In the genomic region with DNA sequence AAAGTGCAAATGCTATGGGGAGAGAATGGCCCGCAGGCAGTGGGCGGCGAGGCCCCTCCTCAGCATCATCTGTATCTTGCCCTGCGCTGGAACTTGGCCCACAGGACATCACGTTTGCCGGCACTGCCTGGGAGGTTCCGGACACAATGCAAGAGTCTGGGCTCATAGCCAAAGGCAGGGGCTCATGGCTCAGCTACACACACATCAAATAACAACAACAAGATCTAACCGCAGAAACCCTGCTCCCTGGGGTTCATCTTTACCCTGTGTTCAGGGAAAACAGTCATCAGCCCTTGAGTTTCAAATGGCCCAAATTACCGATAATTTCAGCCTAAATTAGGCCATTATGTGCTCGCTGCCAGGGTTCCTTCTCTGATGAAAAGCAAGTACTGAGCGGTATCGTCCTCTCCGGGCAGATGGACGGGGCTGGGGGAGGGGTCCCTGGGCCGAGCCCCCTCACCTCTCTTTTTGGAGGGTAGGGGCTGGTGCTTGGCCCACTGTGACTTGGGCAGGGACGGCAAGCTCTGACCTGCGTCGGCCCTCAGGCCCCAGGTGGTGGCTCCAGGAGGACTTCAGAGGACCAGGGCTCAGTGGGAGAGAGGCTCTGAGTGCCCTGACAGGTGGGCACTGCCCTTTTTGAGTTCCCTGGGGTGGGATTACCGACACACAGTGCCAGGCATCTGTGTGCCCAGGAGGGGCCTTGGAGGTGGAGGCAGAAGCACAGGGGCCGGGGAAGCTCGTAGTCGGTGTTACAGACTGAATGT, we compare ENCODE assay signal across 9 cellular contexts. TPM values are rescaled to one million over a fixed set of nuclear protein-coding genes. Genes with fewer than 3 reads are reported as not detected.
DNase-seq lines count a peak whose midpoint lies in the region; ATAC-seq and FAIRE-seq lines count a peak whose summit lies in the region.
"Had no signal": no experiment of that assay in that cellular context is flagged by ENCODE, and none has a peak within 500 bp of the region (broad histone marks: within the 10 kb centered on the region; RNA-seq: fewer than 3 reads in every experiment).

No MANE protein-coding gene starts in this region.

- H3K36me3 ChIP-seq in SK-N-MC (ENCODE audit: insufficient read depth, low read length): no peaks in the 10 kb centered on the region

- no peak overlapping the region for H3K4me3 Mint-ChIP-seq in activated T-helper 1 cell treated with anti-CD3 and anti-CD28 coated beads, Interleukin-12 subunit alpha, Interleukin-12 subunit beta, Interleukin-2, Interleukin-4 antibody, amounts not matched to agents 30 ng/mL and 10 ng/mL and 1 ng/mL, durations not matched to agents 14 hours and 24 hours and 36 hours
- H3K4me3 Mint-ChIP-seq: IgD-negative memory B cell had no signal

- no peak overlapping the region for H3K27ac ChIP-seq in SK-N-MC

- ATAC-seq in Right ventricle myocardium superior (ENCODE audit: poor library complexity) (peak; percentile 83), HG02852 (IDR thresholded peaks at IDR 0.05; ENCODE audit: unreplicated experiment) (no peak)

- H3K27ac Mint-ChIP-seq in activated T-helper 1 cell treated with anti-CD3 and anti-CD28 coated beads, Interleukin-12 subunit alpha, Interleukin-12 subunit beta, Interleukin-2, Interleukin-4 antibody, amounts not matched to agents 30 ng/mL and 10 ng/mL and 1 ng/mL, durations not matched to agents 14 hours and 24 hours and 36 hours: no peak overlapping the region
- H3K27ac Mint-ChIP-seq: IgD-negative memory B cell had no signal

- no peaks in the 10 kb centered on the region for H3K4me1 Mint-ChIP-seq in activated T-helper 1 cell treated with anti-CD3 and anti-CD28 coated beads, Interleukin-12 subunit alpha, Interleukin-12 subunit beta, Interleukin-2, Interleukin-4 antibody, amounts not matched to agents 30 ng/mL and 10 ng/mL and 1 ng/mL, durations not matched to agents 14 hours and 24 hours and 36 hours (ENCODE audit: low read depth)
- H3K4me1 Mint-ChIP-seq: IgD-negative memory B cell had no signal

- peak overlapping the region; percentile 47 for H3K4me3 ChIP-seq in SK-N-MC

- intact Hi-C loops in Right ventricle myocardium superior (cut with DNase I): no loop called here
- intact Hi-C loops in activated T-helper 1 cell treated with anti-CD3 and anti-CD28 coated beads, Interleukin-12 subunit alpha, Interleukin-12 subunit beta, Interleukin-2, Interleukin-4 antibody, amounts not matched to agents 30 ng/mL and 10 ng/mL and 1 ng/mL, durations not matched to agents 14 hours and 24 hours and 36 hours (cut with micrococcal nuclease): no loop called here

- no peaks in the 10 kb centered on the region for H3K9me3 ChIP-seq in SK-N-MC (ENCODE audit: low read depth, low read length)

- peaks cover 2% of the 10 kb centered on the region for H3K27me3 Mint-ChIP-seq in activated T-helper 1 cell treated with anti-CD3 and anti-CD28 coated beads, Interleukin-12 subunit alpha, Interleukin-12 subunit beta, Interleukin-2, Interleukin-4 antibody, amounts not matched to agents 30 ng/mL and 10 ng/mL and 1 ng/mL, durations not matched to agents 14 hours and 24 hours and 36 hours (ENCODE audit: insufficient read depth)

- H3K36me3 Mint-ChIP-seq in activated T-helper 1 cell treated with anti-CD3 and anti-CD28 coated beads, Interleukin-12 subunit alpha, Interleukin-12 subunit beta, Interleukin-2, Interleukin-4 antibody, amounts not matched to agents 30 ng/mL and 10 ng/mL and 1 ng/mL, durations not matched to agents 14 hours and 24 hours and 36 hours (ENCODE audit: low read depth): no peaks in the 10 kb centered on the region
- H3K36me3 Mint-ChIP-seq: IgD-negative memory B cell had no signal

- FAIRE-seq in HTR-8/SVneo (lab: Jason Lieb, UNC): peak; percentile 48

- H3K9ac ChIP-seq in SK-N-MC (ENCODE audit: insufficient read length): no peak overlapping the region

- no peaks in the 10 kb centered on the region for H3K9me3 Mint-ChIP-seq in activated T-helper 1 cell treated with anti-CD3 and anti-CD28 coated beads, Interleukin-12 subunit alpha, Interleukin-12 subunit beta, Interleukin-2, Interleukin-4 antibody, amounts not matched to agents 30 ng/mL and 10 ng/mL and 1 ng/mL, durations not matched to agents 14 hours and 24 hours and 36 hours

- DNase-seq in HTR-8/SVneo (ENCODE audit: insufficient read length, low spot score) (peak; percentile 88), SK-N-MC (ENCODE audit: low read depth, low spot score) (peak; percentile 14), Right ventricle myocardium superior (peak; percentile 82), superior temporal gyrus (ENCODE audit: extremely low spot score) (peak; percentile 18), middle frontal gyrus (ENCODE audit: extremely low spot score, low spot score) (no peak)
- no peak for DNase-seq in activated CD4-positive, alpha-beta T cell treated with anti-CD3 and anti-CD28 coated beads for 48 hours
- no peak for DNase-seq in activated T-helper 1 cell treated with anti-CD3 and anti-CD28 coated beads, Interleukin-12 subunit alpha, Interleukin-12 subunit beta, Interleukin-2, Interleukin-4 antibody, amounts not matched to agents 30 ng/mL and 10 ng/mL and 1 ng/mL, durations not matched to agents 14 hours and 24 hours and 36 hours (ENCODE audit: low spot score)

RNA-seq across cellular contexts. Expression of a gene that starts 25.0 kb away (rescaled TPM):
- total RNA-seq in Right ventricle myocardium superior: not detected
- total RNA-seq in activated T-helper 1 cell treated with anti-CD3 and anti-CD28 coated beads, Interleukin-12 subunit alpha, Interleukin-12 subunit beta, Interleukin-2, Interleukin-4 antibody, amounts not matched to agents 30 ng/mL and 10 ng/mL and 1 ng/mL, durations not matched to agents 14 hours and 24 hours and 36 hours: 0.65 and 0.91 TPM in 2 replicates

Comparison
In these comparisons a context has a peak if more than half of its experiments do, and no peak if none do; other contexts are left out.
1. DNase-seq: peak in HTR-8/SVneo (single experiment), SK-N-MC (single experiment), Right ventricle myocardium superior (single experiment) and superior temporal gyrus (single experiment); none in activated CD4-positive, alpha-beta T cell treated with anti-CD3 and anti-CD28 coated beads for 48 hours (single experiment), middle frontal gyrus (single experiment) and activated T-helper 1 cell treated with anti-CD3 and anti-CD28 coated beads, Interleukin-12 subunit alpha, Interleukin-12 subunit beta, Interleukin-2, Interleukin-4 antibody, amounts not matched to agents 30 ng/mL and 10 ng/mL and 1 ng/mL, durations not matched to agents 14 hours and 24 hours and 36 hours (single experiment).